ENCODE assay signal across 34 cellular contexts in the genomic region with DNA sequence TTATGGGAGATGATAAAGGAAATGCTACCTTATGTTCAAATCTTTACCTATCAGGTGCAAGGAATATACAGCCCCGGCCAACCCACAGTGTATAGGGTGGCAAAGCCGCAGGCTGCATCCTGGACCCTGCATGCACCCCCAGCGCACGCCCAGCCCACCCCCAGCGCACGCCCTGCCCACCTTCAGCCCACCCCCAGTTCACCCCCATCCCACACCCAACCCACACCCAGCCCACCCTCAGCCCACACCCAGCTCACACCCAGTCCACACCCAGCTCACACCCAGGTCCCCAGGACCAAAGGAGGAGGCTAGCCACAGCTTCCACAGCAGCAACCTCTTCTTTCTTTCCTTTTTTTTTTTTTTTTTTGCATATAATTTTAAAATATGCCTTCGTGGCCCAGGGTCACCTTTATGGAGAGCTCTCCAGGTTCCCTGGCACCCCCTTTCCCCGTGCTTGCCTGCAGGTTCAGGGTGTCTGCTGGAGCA.
"Had no signal": no experiment of that assay in that cellular context is flagged by ENCODE, and none has a peak within 500 bp of the region (broad histone marks: within the 10 kb centered on the region; RNA-seq: fewer than 3 reads in every experiment).

No MANE protein-coding gene starts in this region.

- H3K9me3 ChIP-seq: MG63 had no signal

- H3K27me3 Mint-ChIP-seq: activated B cell treated with CpG ODN at 0.5 μM for 24 hours; activated CD4-positive, alpha-beta memory T cell treated with anti-CD3 and anti-CD28 coated beads for 36 hours; activated naive CD8-positive, alpha-beta T cell; activated naive CD8-positive, alpha-beta T cell treated with anti-CD3 and anti-CD28 coated beads, Interleukin-2, amount 50 U/mL, for 24 hours; brain had no signal

- H3K4me3 Mint-ChIP-seq: activated B cell treated with CpG ODN at 0.5 μM for 24 hours; activated CD4-positive, alpha-beta memory T cell treated with anti-CD3 and anti-CD28 coated beads for 36 hours; activated naive CD4-positive, alpha-beta T cell treated with anti-CD3 and anti-CD28 coated beads, Interleukin-2, amount 10 ng/mL, durations not matched to agents 7 days and 5 days; activated naive CD8-positive, alpha-beta T cell; activated naive CD8-positive, alpha-beta T cell treated with anti-CD3 and anti-CD28 coated beads, Interleukin-2, amount 50 U/mL, for 24 hours; brain had no signal

- H3K27me3 ChIP-seq: MG63 had no signal

- H3K9me3 Mint-ChIP-seq: activated B cell treated with CpG ODN at 0.5 μM for 24 hours; activated naive CD8-positive, alpha-beta T cell treated with anti-CD3 and anti-CD28 coated beads, Interleukin-2, amount 50 U/mL, for 24 hours had no signal

- H3K27ac Mint-ChIP-seq: activated B cell treated with CpG ODN at 0.5 μM for 24 hours; activated CD4-positive, alpha-beta memory T cell treated with anti-CD3 and anti-CD28 coated beads for 36 hours; activated naive CD4-positive, alpha-beta T cell treated with anti-CD3 and anti-CD28 coated beads, Interleukin-2, amount 10 ng/mL, durations not matched to agents 7 days and 5 days; activated naive CD8-positive, alpha-beta T cell; activated naive CD8-positive, alpha-beta T cell treated with anti-CD3 and anti-CD28 coated beads, Interleukin-2, amount 50 U/mL, for 24 hours; activated T-helper 2 cell treated with anti-CD3 and anti-CD28 coated beads, Interferon-gamma antibody, Interleukin-2, Interleukin-4, amounts not matched to agents 10 μg/mL and 5 μg/mL and 100 μg/mL, durations not matched to agents 14 hours and 24 hours and 36 hours; brain had no signal

- H3K4me1 Mint-ChIP-seq: activated B cell treated with CpG ODN at 0.5 μM for 24 hours; activated naive CD4-positive, alpha-beta T cell treated with anti-CD3 and anti-CD28 coated beads, Interleukin-2, amount 10 ng/mL, durations not matched to agents 7 days and 5 days; activated naive CD8-positive, alpha-beta T cell treated with anti-CD3 and anti-CD28 coated beads, Interleukin-2, amount 50 U/mL, for 24 hours; brain had no signal

- H3K36me3 Mint-ChIP-seq: activated CD4-positive, alpha-beta memory T cell treated with anti-CD3 and anti-CD28 coated beads for 36 hours; activated naive CD4-positive, alpha-beta T cell treated with anti-CD3 and anti-CD28 coated beads, Interleukin-2, amount 10 ng/mL, durations not matched to agents 7 days and 5 days; activated naive CD8-positive, alpha-beta T cell; brain had no signal

- H3K36me3 ChIP-seq: MG63 had no signal

- H3K4me3 ChIP-seq: MG63 had no signal

- ATAC-seq: activated naive CD8-positive, alpha-beta T cell treated with anti-CD3 and anti-CD28 coated beads, Interleukin-2, amount 50 U/mL, for 24 hours; PC-3; Right ventricle myocardium inferior had no signal

- DNase-seq: activated B cell treated with CpG ODN at 0.5 μM for 24 hours; activated CD4-positive, alpha-beta memory T cell treated with anti-CD3 and anti-CD28 coated beads for 36 hours; activated CD4-positive, alpha-beta T cell treated with anti-CD3 and anti-CD28 coated beads for 4 hours; activated CD4-positive, alpha-beta T cell treated with anti-CD3 and anti-CD28 coated beads, Interleukin-2, amount 50 U/mL, for 1 hour; activated CD4-positive, CD25-positive, alpha-beta regulatory T cell treated with anti-CD3 and anti-CD28 coated beads, Interleukin-2, amount 50 U/mL, for 72 hours; activated naive CD4-positive, alpha-beta T cell treated with anti-CD3 and anti-CD28 coated beads, Interleukin-2, amount 10 ng/mL, durations not matched to agents 7 days and 5 days; activated naive CD8-positive, alpha-beta T cell treated with anti-CD3 and anti-CD28 coated beads, Interleukin-2, amount 50 U/mL, for 24 hours; activated T-cell treated with anti-CD3 and anti-CD28 coated beads, Interleukin-2, amount 50 U/mL, for 1 hour; anterior cingulate cortex; caudate nucleus; cerebellar nuclear complex; Kasumi-1; KG1; MG63; NCI-H1048; NCI-H1436 treated with DMSO at 0.1 percent for 48 hours; NCI-H1694 treated with DMSO at 0.1 percent for 48 hours; NCI-H2029; NCI-H2171; NCI-H510A; NCI-H526; NCI-H748 treated with DMSO at 0.1 percent for 48 hours; NK-92 treated with Interleukin-12 subunit alpha and Interleukin-12 subunit beta, amount 100 ng/mL, for 24 hours; PC-3; SW 1271; T-helper 1 cell; T-helper 2 cell; T-helper 9 cell had no signal

- H3K27ac ChIP-seq: RWPE1, VCaP had no signal
